9 cellular contexts compared by ENCODE assay signal in the genomic region with DNA sequence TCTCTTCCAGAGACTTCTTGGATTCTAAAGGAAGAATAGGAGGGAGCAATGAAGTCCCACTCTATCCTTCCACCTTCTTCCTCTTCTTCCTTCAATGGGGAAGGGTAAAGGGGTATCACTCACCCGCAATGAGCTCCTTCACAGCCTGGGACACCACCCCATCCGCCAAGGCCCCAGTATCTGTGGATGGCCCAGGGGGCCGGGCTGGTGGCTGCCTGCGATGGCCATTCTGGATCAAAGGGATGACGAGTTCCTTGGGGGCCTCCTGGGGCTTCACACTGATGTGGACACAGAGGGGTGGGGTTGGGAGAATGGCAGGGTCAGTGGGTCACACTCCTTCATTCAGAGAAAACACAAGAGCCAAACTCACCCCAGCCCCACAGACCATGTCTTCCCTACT. TPM values are rescaled to one million over a fixed set of nuclear protein-coding genes. Genes with fewer than 3 reads are reported as not detected.
DNase-seq lines count a peak whose midpoint lies in the region; ATAC-seq and TF ChIP-seq lines count a peak whose summit lies in the region.
"Had no signal": no experiment of that assay in that cellular context is flagged by ENCODE, and none has a peak within 500 bp of the region (broad histone marks: within the 10 kb centered on the region; RNA-seq: fewer than 3 reads in every experiment).

No MANE protein-coding gene starts in this region.

- H3K4me2 ChIP-seq in fibroblast of lung (ENCODE audit: extremely low read depth, insufficient read depth, low read length): peak overlapping the region; percentile 80

- no peak overlapping the region for H2AFZ ChIP-seq in fibroblast of lung (ENCODE audit: low read length)

- 70 to 89% methylated on average over 5 of the region's 5 CpGs for WGBS in lower leg skin, 2 donors

- DNase-seq in SJCRH30 (no peak), fibroblast of lung (ENCODE audit: low read depth in 2 of 2) (no peak), skeletal muscle cell (ENCODE audit: low read depth) (no peak), lower leg skin (ENCODE audit: low spot score in 2 of 2) (no peak), GM19238 (ENCODE audit: insufficient read length, low spot score) (no peak)
- DNase-seq: NCI-H1105 had no signal

- no peaks in the 10 kb centered on the region for H3K9me3 ChIP-seq in SJCRH30 (replicated peaks)
- no peaks in the 10 kb centered on the region for H3K9me3 ChIP-seq in fibroblast of lung (ENCODE audit: control insufficient read depth, insufficient read depth, low read depth, low read length)

- TF ChIP-seq CTCF in GM12875 (IDR thresholded peaks at IDR 0.05; ENCODE audit: borderline replicate concordance, insufficient read depth, low read depth, low read length) (no peak), fibroblast of lung (conservative IDR thresholded peaks at IDR 0.05 in 1 of 2, IDR thresholded peaks at IDR 0.05 in 1 of 2; ENCODE audit: low read depth in 1 of 2, low read length in 2 of 2) (no peak), lower leg skin (IDR thresholded peaks at IDR 0.05) (no peak)

- H3K27me3 ChIP-seq in SJCRH30 (no peaks in the 10 kb centered on the region), fibroblast of lung (ENCODE audit: control insufficient read depth, insufficient read depth, low read length) (no peaks in the 10 kb centered on the region)

- no peak for ATAC-seq in HG02884 (IDR thresholded peaks at IDR 0.05; ENCODE audit: unreplicated experiment)
- no peak for ATAC-seq in GM18519 (IDR thresholded peaks at IDR 0.05; ENCODE audit: low FRiP score, unreplicated experiment)

- H3K27ac ChIP-seq in SJCRH30 (no peak overlapping the region), fibroblast of lung (ENCODE audit: insufficient read depth, low read length) (peak overlapping the region; percentile 80)

- peak overlapping the region; percentile 88 for H3K9ac ChIP-seq in fibroblast of lung (ENCODE audit: insufficient read depth, low read length)

- no peak for TF ChIP-seq POLR2A in lower leg skin (IDR thresholded peaks at IDR 0.05)

- H3K4me1 ChIP-seq in SJCRH30 (no peaks in the 10 kb centered on the region), fibroblast of lung (ENCODE audit: control insufficient read depth, extremely low read depth, insufficient read depth, low read length) (no peaks in the 10 kb centered on the region)

- intact Hi-C loops in lower leg skin (cut with DNase I; ENCODE audit: low total_unique reads): no loop called here

- H4K20me1 ChIP-seq in fibroblast of lung (ENCODE audit: control insufficient read depth, extremely low read depth, insufficient read depth, low read length): no peaks in the 10 kb centered on the region

- H3K4me3 ChIP-seq in GM12875 (ENCODE audit: low read depth, low read length) (peak overlapping the region; percentile 75), SJCRH30 (peak overlapping the region; percentile 91), fibroblast of lung (replicated peaks in 1 of 4; ENCODE audit: control extremely low read depth in 1 of 4, insufficient read depth in 1 of 4, low read depth in 3 of 4, low read length in 4 of 4) (peak overlapping the region; percentile 74 to 96 (median 82)), skeletal muscle cell (ENCODE audit: low read depth, low read length) (peak overlapping the region; percentile 66), lower leg skin (ENCODE audit: low read depth, poor library complexity, severe bottlenecking) (no peak overlapping the region)

- H3K79me2 ChIP-seq in fibroblast of lung (ENCODE audit: control insufficient read depth, insufficient read depth, low read length): peaks cover 14% of the 10 kb centered on the region

- H3K36me3 ChIP-seq in SJCRH30 (no peaks in the 10 kb centered on the region), fibroblast of lung (ENCODE audit: control insufficient read depth, insufficient read depth, low read length) (no peaks in the 10 kb centered on the region)

RNA-seq across cellular contexts. Expression of a gene that starts 1.0 kb away (rescaled TPM):
- total RNA-seq in SJCRH30 (2014; rRNA removed; shearing (Covaris generic)): 13.0 and 14.3 TPM in 2 replicates
- total RNA-seq in fibroblast of lung (15.7 and 19.8 TPM in 2 replicates), lower leg skin (10 to 100 TPM; 36.2 to 43.6 (median 36.3) TPM)
- polyA plus RNA-seq in fibroblast of lung: 20.2 and 21.0 TPM in 2 replicates
- 23.0 and 24.4 TPM in 2 replicates for polyA plus RNA-seq in fibroblast of lung (2012)
- polyA minus RNA-seq in fibroblast of lung (ENCODE audit: low replicate concordance): 10.6 and 17.1 TPM in 2 replicates

RNA-seq across cellular contexts. Expression of a gene that starts 40.1 kb away (rescaled TPM):
- total RNA-seq in SJCRH30 (2014; rRNA removed; shearing (Covaris generic)): 0.53 and 1.2 TPM in 2 replicates
- total RNA-seq in fibroblast of lung (1.0 and 1.7 TPM in 2 replicates), lower leg skin (10 to 100 TPM in 2 of 4 donors, 1 to 10 TPM in 2; 6.8 to 16.5 (median 10.3) TPM)
- 0.34 and 0.40 TPM in 2 replicates for polyA plus RNA-seq in fibroblast of lung
- 0.66 and 0.88 TPM in 2 replicates for polyA plus RNA-seq in fibroblast of lung (2012)
- 0.07 TPM in 1 of 2 replicates, not detected in the other for polyA minus RNA-seq in fibroblast of lung (ENCODE audit: low replicate concordance)

RNA-seq across cellular contexts. Expression of a gene that starts 42.8 kb away (rescaled TPM):
- 18.0 and 18.1 TPM in 2 replicates for total RNA-seq in SJCRH30 (2014; rRNA removed; shearing (Covaris generic))
- total RNA-seq in fibroblast of lung (59.8 TPM in 2 replicates), lower leg skin (100 to 1,000 TPM in 1 of 4 donors, 10 to 100 TPM in 3; 84.4 to 102 (median 87.8) TPM)
- 69.4 and 76.4 TPM in 2 replicates for polyA plus RNA-seq in fibroblast of lung
- 63.3 and 72.8 TPM in 2 replicates for polyA plus RNA-seq in fibroblast of lung (2012)
- 132 and 139 TPM in 2 replicates for polyA minus RNA-seq in fibroblast of lung (ENCODE audit: low replicate concordance)

RNA-seq across cellular contexts. Expression of a gene that starts 48.7 kb away (rescaled TPM):
- 4.7 and 5.0 TPM in 2 replicates for total RNA-seq in SJCRH30 (2014; rRNA removed; shearing (Covaris generic))
- total RNA-seq in fibroblast of lung (6.4 and 11.9 TPM in 2 replicates), lower leg skin (10 to 100 TPM in 1 of 4 donors, 1 to 10 TPM in 3; 6.2 to 11.2 (median 7.7) TPM)
- polyA plus RNA-seq in fibroblast of lung: 33.1 and 33.5 TPM in 2 replicates
- polyA plus RNA-seq in fibroblast of lung (2012): 91.9 and 93.9 TPM in 2 replicates
- 128 and 135 TPM in 2 replicates for polyA minus RNA-seq in fibroblast of lung (ENCODE audit: low replicate concordance)

RNA-seq across cellular contexts. Expression of a gene that starts 49.2 kb away (rescaled TPM):
- 50.3 and 56.6 TPM in 2 replicates for total RNA-seq in SJCRH30 (2014; rRNA removed; shearing (Covaris generic))
- total RNA-seq in fibroblast of lung: 10.5 and 23.3 TPM in 2 replicates
- 212 and 317 TPM in 2 replicates for polyA plus RNA-seq in fibroblast of lung
- 208 and 292 TPM in 2 replicates for polyA plus RNA-seq in fibroblast of lung (2012)
- 354 and 470 TPM in 2 replicates for polyA minus RNA-seq in fibroblast of lung (ENCODE audit: low replicate concordance)
- 100 to 1,000 TPM; 126 to 132 (median 130) TPM for total RNA-seq in lower leg skin
